Comparison of ENCODE assay signal across 13 cellular contexts in the genomic region with DNA sequence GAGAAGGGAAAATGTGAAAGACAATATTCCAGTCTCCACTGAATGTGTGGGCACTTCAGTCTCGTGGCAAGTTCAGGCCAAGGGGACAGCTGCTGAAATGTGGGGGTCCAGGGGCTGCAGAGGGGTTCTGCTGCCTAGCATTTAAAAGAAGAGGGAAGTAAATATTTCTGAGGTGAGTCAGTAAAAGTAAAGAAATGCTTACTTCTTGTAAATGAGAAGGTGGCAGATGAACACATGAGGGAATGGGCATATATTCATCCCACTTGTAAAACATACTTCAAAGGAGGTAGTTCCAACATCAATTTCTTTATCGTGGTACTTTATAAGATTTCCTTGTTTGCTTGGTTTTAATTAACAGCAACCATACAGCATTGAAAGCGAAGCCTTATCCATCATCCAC.
"Had no signal": no experiment of that assay in that cellular context is flagged by ENCODE, and none has a peak within 500 bp of the region (broad histone marks: within the 10 kb centered on the region; RNA-seq: fewer than 3 reads in every experiment).

No MANE protein-coding gene starts in this region.

- H3K27me3 ChIP-seq: ascending aorta, heart left ventricle, ovary, right lobe of liver, suprapubic skin had no signal

- H3K9me3 ChIP-seq: ascending aorta, heart left ventricle, ovary, right lobe of liver, suprapubic skin had no signal

- H3K4me3 ChIP-seq: ascending aorta, heart left ventricle, lung, ovary, right lobe of liver, suprapubic skin had no signal

- H3K4me1 ChIP-seq: ascending aorta, right lobe of liver, suprapubic skin had no signal

- H3K4me3 Mint-ChIP-seq: stimulated activated naive CD8-positive, alpha-beta T cell treated with anti-CD3 and anti-CD28 coated beads, Interleukin-15, Interleukin-2, amounts not matched to agents 100 ng/mL and 50 ng/mL, for 24 hours; type B pancreatic cell had no signal

- H3K27ac ChIP-seq: ascending aorta, heart left ventricle, ovary, right lobe of liver, suprapubic skin had no signal

- H3K9me3 Mint-ChIP-seq: stimulated activated naive CD8-positive, alpha-beta T cell treated with anti-CD3 and anti-CD28 coated beads, Interleukin-15, Interleukin-2, amounts not matched to agents 100 ng/mL and 50 ng/mL, for 24 hours; type B pancreatic cell had no signal

- H3K36me3 ChIP-seq: ascending aorta, heart left ventricle, ovary, right lobe of liver, suprapubic skin had no signal

- H3K27ac Mint-ChIP-seq: stimulated activated naive CD8-positive, alpha-beta T cell treated with anti-CD3 and anti-CD28 coated beads, Interleukin-15, Interleukin-2, amounts not matched to agents 100 ng/mL and 50 ng/mL, for 24 hours; type B pancreatic cell had no signal

- H3K36me3 Mint-ChIP-seq: type B pancreatic cell had no signal

- DNase-seq: activated CD4-positive, alpha-beta T cell treated with anti-CD3 and anti-CD28 coated beads, Interleukin-2, amount 50 U/mL, for 1 hour; dermis blood vessel endothelial cell; heart left ventricle; midbrain; ovary; right lobe of liver had no signal

- FAIRE-seq: frontal cortex, TTC549 had no signal

- H3K27me3 Mint-ChIP-seq: stimulated activated naive CD8-positive, alpha-beta T cell treated with anti-CD3 and anti-CD28 coated beads, Interleukin-15, Interleukin-2, amounts not matched to agents 100 ng/mL and 50 ng/mL, for 24 hours had no signal
